ENCODE assay signal across 8 cellular contexts in genomic region chr20:381581-382290, GRCh38. TPM values are rescaled to one million over a fixed set of nuclear protein-coding genes. Genes with fewer than 3 reads are reported as not detected.
DNase-seq lines count a peak whose midpoint lies in the region; ATAC-seq and TF ChIP-seq lines count a peak whose summit lies in the region.

No MANE protein-coding gene starts in this region.

- TF ChIP-seq CTCF in Panc1 (IDR thresholded peaks at IDR 0.05) (no peak), fibroblast of pulmonary artery (IDR thresholded peaks at IDR 0.05; ENCODE audit: low read length, missing control alignments) (no peak), neural progenitor cell (IDR thresholded peaks at IDR 0.05) (no peak)

- H3F3A ChIP-seq in neural progenitor cell (ENCODE audit: low read depth) = peaks cover 14% of the 10 kb centered on the region

- CTCF ChIA-PET in CD4-positive, alpha-beta memory T cell (lab: Charles Lee; ENCODE audit: partially characterized antibody) = interaction anchor here (0.8 to 2.9 kb wide), 4 partner anchors 9 to 28 kb away, joined by 4 to 9 read pairs (median 5); no protein-coding TSS in a partner anchor
- CTCF ChIA-PET in Panc1 (lab: Charles Lee) = interaction anchor here (0.9 kb wide), 1 partner anchor 50 kb away, joined by 3 read pairs; no protein-coding TSS in a partner anchor

- no peaks in the 10 kb centered on the region for H3K36me3 Mint-ChIP-seq in CD4-positive, alpha-beta memory T cell
- no peaks in the 10 kb centered on the region for H3K36me3 Mint-ChIP-seq in neural progenitor cell

- no peaks in the 10 kb centered on the region for H3K27me3 ChIP-seq in CD4-positive, alpha-beta memory T cell (ENCODE audit: insufficient read depth, low read length)
- H3K27me3 ChIP-seq in Panc1 (ENCODE audit: control insufficient read depth, insufficient read depth, low read length) = no peaks in the 10 kb centered on the region
- H3K27me3 ChIP-seq in neural progenitor cell = peaks cover 38% of the 10 kb centered on the region
- no peaks in the 10 kb centered on the region for H3K27me3 ChIP-seq in subcutaneous abdominal adipose tissue (ENCODE audit: control insufficient read depth in 5 of 5, insufficient read depth in 4 of 5, low read length in 5 of 5)

- peak overlapping the region; percentile 90 for H3K4me2 ChIP-seq in neural progenitor cell

- DNase-seq in CD4-positive, alpha-beta memory T cell = peak; percentile 60 to 81 (median 67)
- DNase-seq in Panc1 (ENCODE audit: low read depth, low spot score) (no peak), activated T-helper 1 cell treated with Interleukin-2 at 50 U/mL for 16 hours (ENCODE audit: low read depth) (peak; percentile 65), fibroblast of pulmonary artery (ENCODE audit: low read depth) (peak; percentile 78), neural progenitor cell (ENCODE audit: low spot score) (peak; percentile 62)

- H3K4me3 ChIP-seq in CD4-positive, alpha-beta memory T cell (ENCODE audit: low read length in 2 of 2) = peak overlapping the region; percentile 29 to 62
- H3K4me3 ChIP-seq in Panc1 (ENCODE audit: low read depth in 2 of 2, low read length in 2 of 2) (peak overlapping the region; percentile 56 to 76), fibroblast of pulmonary artery (replicated peaks; ENCODE audit: low read depth, low read length) (peak overlapping the region; percentile 67), neural progenitor cell (peak overlapping the region; percentile 67), subcutaneous abdominal adipose tissue (ENCODE audit: low read depth in 1 of 5, low read length in 5 of 5) (peak overlapping the region; percentile 37 to 76 (median 71))

- H3K36me3 ChIP-seq in CD4-positive, alpha-beta memory T cell (ENCODE audit: insufficient read depth, low read length) = no peaks in the 10 kb centered on the region
- H3K36me3 ChIP-seq in Panc1 (ENCODE audit: control insufficient read depth, insufficient read depth, low read length) = no peaks in the 10 kb centered on the region
- no peaks in the 10 kb centered on the region for H3K36me3 ChIP-seq in neural progenitor cell
- H3K36me3 ChIP-seq in subcutaneous abdominal adipose tissue (ENCODE audit: control insufficient read depth in 5 of 5, insufficient read depth in 5 of 5, low read length in 5 of 5) = no peaks in the 10 kb centered on the region

- H3K27ac Mint-ChIP-seq in CD4-positive, alpha-beta memory T cell = peak overlapping the region; percentile 73 to 90 (median 84)
- H3K27ac Mint-ChIP-seq in neural progenitor cell = no peak overlapping the region

- H3K9me3 ChIP-seq in CD4-positive, alpha-beta memory T cell (ENCODE audit: control insufficient read depth in 1 of 2, low read length in 2 of 2) = no peaks in the 10 kb centered on the region
- H3K9me3 ChIP-seq in Panc1 (ENCODE audit: control insufficient read depth, insufficient read depth, low read depth, low read length) (no peaks in the 10 kb centered on the region), neural progenitor cell (ENCODE audit: low read depth) (no peaks in the 10 kb centered on the region), subcutaneous abdominal adipose tissue (ENCODE audit: control insufficient read depth in 5 of 5, low read length in 5 of 5) (no peaks in the 10 kb centered on the region)

- peaks cover 0 to 3% (median 0%) of the 10 kb centered on the region in 8 donors for H3K9me3 Mint-ChIP-seq in CD4-positive, alpha-beta memory T cell
- H3K9me3 Mint-ChIP-seq in neural progenitor cell = no peaks in the 10 kb centered on the region

- H3K9ac ChIP-seq in neural progenitor cell (no peak overlapping the region), subcutaneous abdominal adipose tissue (ENCODE audit: low read length in 5 of 5) (peak overlapping the region in 3 of 5 donors; percentile 45 to 64 (median 48))

- peaks cover 8% of the 10 kb centered on the region for H3K4me1 ChIP-seq in CD4-positive, alpha-beta memory T cell (ENCODE audit: insufficient read depth, low read length)
- H3K4me1 ChIP-seq in Panc1 (ENCODE audit: control insufficient read depth, insufficient read depth, low read length) = peaks cover 17% of the 10 kb centered on the region
- H3K4me1 ChIP-seq in neural progenitor cell = no peaks in the 10 kb centered on the region
- H3K4me1 ChIP-seq in subcutaneous abdominal adipose tissue (ENCODE audit: control insufficient read depth in 5 of 5, insufficient read depth in 5 of 5, low read length in 5 of 5) = peaks cover 0 to 17% (median 12%) of the 10 kb centered on the region in 5 donors

- ATAC-seq in GM19438 (IDR thresholded peaks at IDR 0.05; ENCODE audit: low read depth, unreplicated experiment) = peak; percentile 57
- ATAC-seq in HG03571 (IDR thresholded peaks at IDR 0.05; ENCODE audit: unreplicated experiment) = peak; percentile 57
- peak; percentile 74 for ATAC-seq in Panc1

- POLR2A ChIA-PET in CD4-positive, alpha-beta memory T cell (lab: Charles Lee; ENCODE audit: partially characterized antibody) = interaction anchor here (0.8 to 2.1 kb wide), 8 partner anchors 9 to 80 kb away, joined by 3 to 13 read pairs (median 4); partner anchors contain the start of gene TBC1D20
- POLR2A ChIA-PET in Panc1 (lab: Charles Lee) = no interaction called here

- H4K20me1 ChIP-seq in neural progenitor cell (ENCODE audit: low read depth) = peaks cover 6% of the 10 kb centered on the region

- in situ Hi-C loops in Panc1 (cut with HindIII; ENCODE audit: low pct_unique_long_range_greater_than_20kb, low sequenced_read_pairs) = no loop called here

- peak overlapping the region; percentile 79 to 89 (median 85) for H3K4me3 Mint-ChIP-seq in CD4-positive, alpha-beta memory T cell
- peak overlapping the region; percentile 85 for H3K4me3 Mint-ChIP-seq in neural progenitor cell

- H3K79me2 ChIP-seq in neural progenitor cell (ENCODE audit: low read depth) = no peaks in the 10 kb centered on the region

- peak overlapping the region; percentile 12 for H2AFZ ChIP-seq in neural progenitor cell (replicated peaks)

- no peaks in the 10 kb centered on the region for H3K27me3 Mint-ChIP-seq in CD4-positive, alpha-beta memory T cell
- peaks cover 22% of the 10 kb centered on the region for H3K27me3 Mint-ChIP-seq in neural progenitor cell (ENCODE audit: insufficient read depth, low read depth)

- BruUV-seq in Panc1 (replicated peaks; lab: Mats Ljungman, UMichigan) = no TSS peak

- H3K4me1 Mint-ChIP-seq in CD4-positive, alpha-beta memory T cell = peaks cover 5 to 20% (median 8%) of the 10 kb centered on the region in 4 donors
- peaks cover 3% of the 10 kb centered on the region for H3K4me1 Mint-ChIP-seq in neural progenitor cell

- no peak overlapping the region for H3K27ac ChIP-seq in CD4-positive, alpha-beta memory T cell (ENCODE audit: low read depth, low read length)
- H3K27ac ChIP-seq in Panc1 (ENCODE audit: low read length) (peak overlapping the region; percentile 81), neural progenitor cell (no peak overlapping the region), subcutaneous abdominal adipose tissue (ENCODE audit: low read depth, low read length) (peak overlapping the region; percentile 23)

- intact Hi-C loops in CD4-positive, alpha-beta memory T cell (cut with micrococcal nuclease) = loop anchor here (1.0 to 5.0 kb wide), 3 partner anchors 26 to 81 kb away; partner anchors contain the start of gene TBC1D20
- intact Hi-C loops in Panc1 (cut with micrococcal nuclease; ENCODE audit: unreplicated experiment) = no loop called here

RNA-seq across cellular contexts. Expression of gene TRIB3, which starts 1.2 kb away (rescaled TPM):
- total RNA-seq in CD4-positive, alpha-beta memory T cell = 1 to 10 TPM; 7.2 to 8.1 TPM
- polyA plus RNA-seq in CD4-positive, alpha-beta memory T cell = 10 to 100 TPM in 1 of 2 donors, 1 to 10 TPM in 1; 8.7 to 12.4 TPM
- 35.6 TPM for total RNA-seq in Panc1 (2021; ENCODE audit: unreplicated experiment)
- polyA plus RNA-seq in Panc1 (2012; ENCODE audit: insufficient read length) = 41.6 TPM
- total RNA-seq in neural progenitor cell (ENCODE audit: low replicate concordance) = 0.43 and 3.7 TPM in 2 replicates

RNA-seq across cellular contexts. Expression of gene RBCK1, which starts 26.4 kb away (rescaled TPM):
- total RNA-seq in CD4-positive, alpha-beta memory T cell = 100 to 1,000 TPM; 109 to 118 TPM
- 10 to 100 TPM; 75.2 to 84.4 TPM for polyA plus RNA-seq in CD4-positive, alpha-beta memory T cell
- total RNA-seq in Panc1 (2021; ENCODE audit: unreplicated experiment) (97.1 TPM), neural progenitor cell (ENCODE audit: low replicate concordance) (24.3 and 60.7 TPM in 2 replicates)
- polyA plus RNA-seq in Panc1 (2012; ENCODE audit: insufficient read length) = 109 TPM

RNA-seq across cellular contexts. Expression of gene NRSN2, which starts 34.8 kb away (rescaled TPM):
- 1 to 10 TPM in 1 of 2 experiments, under 1 TPM in 1; 0.52 to 1.1 TPM for total RNA-seq in CD4-positive, alpha-beta memory T cell
- 1 to 10 TPM in 1 of 2 donors, not detected in 1; 1.3 TPM for polyA plus RNA-seq in CD4-positive, alpha-beta memory T cell
- 44.9 TPM for total RNA-seq in Panc1 (2021; ENCODE audit: unreplicated experiment)
- 74.8 TPM for polyA plus RNA-seq in Panc1 (2012; ENCODE audit: insufficient read length)
- total RNA-seq in neural progenitor cell (ENCODE audit: low replicate concordance) = 8.8 and 20.1 TPM in 2 replicates

RNA-seq across cellular contexts. Expression of gene SOX12, which starts 56.4 kb away (rescaled TPM):
- total RNA-seq in CD4-positive, alpha-beta memory T cell = 1 to 10 TPM; 4.7 to 5.0 TPM
- polyA plus RNA-seq in CD4-positive, alpha-beta memory T cell = under 1 TPM; 0.08 to 0.69 TPM
- 48.6 TPM for total RNA-seq in Panc1 (2021; ENCODE audit: unreplicated experiment)
- polyA plus RNA-seq in Panc1 (2012; ENCODE audit: insufficient read length) = 52.3 TPM
- total RNA-seq in neural progenitor cell (ENCODE audit: low replicate concordance) = 5.3 and 26.6 TPM in 2 replicates

Comparison
In these comparisons a context has a peak if more than half of its experiments do, and no peak if none do; other contexts are left out.
1. H3K27ac ChIP-seq: peak in Panc1 (single experiment) and subcutaneous abdominal adipose tissue (single experiment); none in CD4-positive, alpha-beta memory T cell (single experiment) and neural progenitor cell (single experiment).
2. Peak in every context shown above with its lines, with median percentiles within 50 percentile points of each other: H3K4me3 ChIP-seq and ATAC-seq.